In the genomic region with DNA sequence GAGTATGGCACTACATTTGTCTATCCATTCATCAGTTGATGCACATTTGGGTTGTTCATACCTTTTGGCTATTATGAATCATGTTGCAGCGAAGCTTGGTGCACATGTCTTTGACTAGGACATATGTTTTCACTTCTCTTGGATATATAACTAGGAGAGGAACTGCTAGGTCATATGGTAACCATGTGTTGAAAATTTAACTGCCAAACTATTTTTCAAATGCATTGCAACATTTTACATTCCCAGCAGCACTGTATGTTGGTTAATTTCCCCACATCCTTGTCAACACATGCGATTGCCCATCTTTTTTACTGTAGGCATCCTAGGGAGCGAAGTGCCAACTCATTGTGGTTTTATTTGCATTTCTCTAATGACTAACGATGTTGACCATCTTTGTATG, we compare ENCODE assay signal across 13 cellular contexts.
DNase-seq lines count a peak whose midpoint lies in the region; ATAC-seq and TF ChIP-seq lines count a peak whose summit lies in the region.
"Had no signal": no experiment of that assay in that cellular context is flagged by ENCODE, and none has a peak within 500 bp of the region (broad histone marks: within the 10 kb centered on the region; RNA-seq: fewer than 3 reads in every experiment).

No MANE protein-coding gene starts in this region.

- H3K36me3 Mint-ChIP-seq in natural killer cell treated with Interleukin-12 subunit alpha and Interleukin-12 subunit beta and Interleukin-15 and Interleukin-18, amount 100 ng/mL, for 72 hours, result peaks cover 9% of the 10 kb centered on the region
- no peaks in the 10 kb centered on the region for H3K36me3 Mint-ChIP-seq in natural killer cell
- no peaks in the 10 kb centered on the region for H3K36me3 Mint-ChIP-seq in dendritic cell treated with granulocyte-macrophage colony-stimulating factor and Interleukin-4, amounts not matched to agents 40 ng/mL and 50 ng/mL, for 4 days (ENCODE audit: low read depth)

- H3K9me2 ChIP-seq in PC-3 (replicated peaks; ENCODE audit: low read length), result no peaks in the 10 kb centered on the region

- H3K27me3 ChIP-seq in PC-3 (ENCODE audit: low read length), result no peaks in the 10 kb centered on the region
- H3K27me3 ChIP-seq: gastrocnemius medialis, transverse colon had no signal

- peak overlapping the region; percentile 74 to 82 for H3K27ac Mint-ChIP-seq in natural killer cell treated with Interleukin-12 subunit alpha and Interleukin-12 subunit beta and Interleukin-15 and Interleukin-18, amount 100 ng/mL, for 72 hours
- H3K27ac Mint-ChIP-seq in natural killer cell, result no peak overlapping the region
- peak overlapping the region; percentile 37 for H3K27ac Mint-ChIP-seq in dendritic cell treated with granulocyte-macrophage colony-stimulating factor and Interleukin-4, amounts not matched to agents 40 ng/mL and 50 ng/mL, for 4 days

- peaks cover 25 to 27% of the 10 kb centered on the region in 2 donors for H3K4me1 Mint-ChIP-seq in natural killer cell treated with Interleukin-12 subunit alpha and Interleukin-12 subunit beta and Interleukin-15 and Interleukin-18, amount 100 ng/mL, for 72 hours (ENCODE audit: low read depth in 2 of 2)
- peaks cover 3% of the 10 kb centered on the region in 2 donors for H3K4me1 Mint-ChIP-seq in natural killer cell
- peaks cover 50% of the 10 kb centered on the region for H3K4me1 Mint-ChIP-seq in dendritic cell treated with granulocyte-macrophage colony-stimulating factor and Interleukin-4, amounts not matched to agents 40 ng/mL and 50 ng/mL, for 4 days (ENCODE audit: low read depth)

- no peak overlapping the region for H3K4me2 ChIP-seq in PC-3 (ENCODE audit: low read length)

- H3K79me2 ChIP-seq in PC-3 (ENCODE audit: low read length), result no peaks in the 10 kb centered on the region

- peaks cover 0 to 1% of the 10 kb centered on the region in 2 donors for H3K27me3 Mint-ChIP-seq in natural killer cell treated with Interleukin-12 subunit alpha and Interleukin-12 subunit beta and Interleukin-15 and Interleukin-18, amount 100 ng/mL, for 72 hours
- H3K27me3 Mint-ChIP-seq in natural killer cell (ENCODE audit: low read depth in 2 of 2), result peaks cover 2 to 3% of the 10 kb centered on the region in 2 donors
- H3K27me3 Mint-ChIP-seq in dendritic cell treated with granulocyte-macrophage colony-stimulating factor and Interleukin-4, amounts not matched to agents 40 ng/mL and 50 ng/mL, for 4 days, result peaks cover under 1% of the 10 kb centered on the region

- intact Hi-C loops in natural killer cell (cut with micrococcal nuclease) (no loop called here), PC-3 (cut with micrococcal nuclease) (no loop called here)
- intact Hi-C loops in dendritic cell treated with granulocyte-macrophage colony-stimulating factor and Interleukin-4, amounts not matched to agents 40 ng/mL and 50 ng/mL, for 4 days (cut with micrococcal nuclease), result no loop called here

- no peak for DNase-seq in natural killer cell treated with Interleukin-12 subunit alpha and Interleukin-12 subunit beta and Interleukin-15 and Interleukin-18, amount 100 ng/mL, for 72 hours (ENCODE audit: low spot score)
- DNase-seq in natural killer cell (no peak), PC-3 (peak; percentile 38), NCI-H2081 treated with DMSO at 0.1 percent for 48 hours (lab: John Stamatoyannopoulos, UW) (no peak), NCI-H1930 (lab: John Stamatoyannopoulos, UW) (no peak)
- DNase-seq in activated naive CD4-positive, alpha-beta T cell treated with Interleukin-2 at 50 U/mL for 16 hours, result no peak
- DNase-seq: activated gamma-delta T cell, DND-41, gastrocnemius medialis, NCI-H2029 treated with DMSO at 0.1 percent for 48 hours, transverse colon had no signal

- POLR2A ChIA-PET in PC-3 (lab: Charles Lee; ENCODE audit: unreplicated experiment), result no interaction called here

- H3K9me3 ChIP-seq in PC-3 (ENCODE audit: low read length), result no peaks in the 10 kb centered on the region
- H3K9me3 ChIP-seq: gastrocnemius medialis, transverse colon had no signal

- no peaks in the 10 kb centered on the region for H3K36me3 ChIP-seq in PC-3 (ENCODE audit: low read depth, low read length)
- H3K36me3 ChIP-seq: gastrocnemius medialis, transverse colon had no signal

- H2AFZ ChIP-seq in PC-3 (ENCODE audit: low read length), result no peak overlapping the region

- no peaks in the 10 kb centered on the region for H3F3A ChIP-seq in PC-3 (ENCODE audit: low read length, unreplicated experiment)

- no peaks in the 10 kb centered on the region for H3K9me3 Mint-ChIP-seq in natural killer cell treated with Interleukin-12 subunit alpha and Interleukin-12 subunit beta and Interleukin-15 and Interleukin-18, amount 100 ng/mL, for 72 hours
- no peaks in the 10 kb centered on the region for H3K9me3 Mint-ChIP-seq in natural killer cell
- H3K9me3 Mint-ChIP-seq in dendritic cell treated with granulocyte-macrophage colony-stimulating factor and Interleukin-4, amounts not matched to agents 40 ng/mL and 50 ng/mL, for 4 days, result no peaks in the 10 kb centered on the region

- H3K9ac ChIP-seq in PC-3 (ENCODE audit: low read length), result no peak overlapping the region

- ATAC-seq in natural killer cell treated with Interleukin-12 subunit alpha and Interleukin-12 subunit beta and Interleukin-15 and Interleukin-18, amount 100 ng/mL, for 72 hours, result peak; percentile 65 to 79
- no peak for ATAC-seq in natural killer cell
- ATAC-seq in PC-3, result peak; percentile 49
- no peak for ATAC-seq in GM21723 (IDR thresholded peaks at IDR 0.05; ENCODE audit: unreplicated experiment)
- ATAC-seq: gastrocnemius medialis had no signal

- H3K4me3 Mint-ChIP-seq in natural killer cell treated with Interleukin-12 subunit alpha and Interleukin-12 subunit beta and Interleukin-15 and Interleukin-18, amount 100 ng/mL, for 72 hours, result peak overlapping the region; percentile 23
- no peak overlapping the region for H3K4me3 Mint-ChIP-seq in natural killer cell
- H3K4me3 Mint-ChIP-seq in dendritic cell treated with granulocyte-macrophage colony-stimulating factor and Interleukin-4, amounts not matched to agents 40 ng/mL and 50 ng/mL, for 4 days, result no peak overlapping the region

- TF ChIP-seq CTCF in natural killer cell (IDR thresholded peaks at IDR 0.05), result no peak
- no peak for TF ChIP-seq CTCF in PC-3 (conservative IDR thresholded peaks at IDR 0.05; ENCODE audit: low read depth, low read length)

- H3K4me3 ChIP-seq in PC-3 (ENCODE audit: low read length), result no peak overlapping the region
- H3K4me3 ChIP-seq: gastrocnemius medialis, transverse colon had no signal

- CTCF ChIA-PET in PC-3 (lab: Charles Lee), result no interaction called here

- H3K27ac ChIP-seq in PC-3 (ENCODE audit: low read length), result no peak overlapping the region
- H3K27ac ChIP-seq: gastrocnemius medialis, transverse colon had no signal

- no peaks in the 10 kb centered on the region for H4K20me1 ChIP-seq in PC-3 (ENCODE audit: low read length)

- H3K4me1 ChIP-seq in PC-3 (ENCODE audit: insufficient read depth, low read length), result peaks cover 9% of the 10 kb centered on the region

- BruUV-seq in PC-3 (replicated peaks; lab: Mats Ljungman, UMichigan), result no TSS peak

Comparison
In these comparisons a context has a peak if more than half of its experiments do, and no peak if none do; other contexts are left out.
1. ATAC-seq: peak in natural killer cell treated with Interleukin-12 subunit alpha and Interleukin-12 subunit beta and Interleukin-15 and Interleukin-18, amount 100 ng/mL, for 72 hours (2 of 2) and PC-3 (single experiment); none in natural killer cell (0 of 3) and GM21723 (single experiment).
2. H3K27ac Mint-ChIP-seq: peak in natural killer cell treated with Interleukin-12 subunit alpha and Interleukin-12 subunit beta and Interleukin-15 and Interleukin-18, amount 100 ng/mL, for 72 hours (2 of 2) and dendritic cell treated with granulocyte-macrophage colony-stimulating factor and Interleukin-4, amounts not matched to agents 40 ng/mL and 50 ng/mL, for 4 days (single experiment); none in natural killer cell (0 of 2).